8 cellular contexts compared by ENCODE assay signal in the genomic region with DNA sequence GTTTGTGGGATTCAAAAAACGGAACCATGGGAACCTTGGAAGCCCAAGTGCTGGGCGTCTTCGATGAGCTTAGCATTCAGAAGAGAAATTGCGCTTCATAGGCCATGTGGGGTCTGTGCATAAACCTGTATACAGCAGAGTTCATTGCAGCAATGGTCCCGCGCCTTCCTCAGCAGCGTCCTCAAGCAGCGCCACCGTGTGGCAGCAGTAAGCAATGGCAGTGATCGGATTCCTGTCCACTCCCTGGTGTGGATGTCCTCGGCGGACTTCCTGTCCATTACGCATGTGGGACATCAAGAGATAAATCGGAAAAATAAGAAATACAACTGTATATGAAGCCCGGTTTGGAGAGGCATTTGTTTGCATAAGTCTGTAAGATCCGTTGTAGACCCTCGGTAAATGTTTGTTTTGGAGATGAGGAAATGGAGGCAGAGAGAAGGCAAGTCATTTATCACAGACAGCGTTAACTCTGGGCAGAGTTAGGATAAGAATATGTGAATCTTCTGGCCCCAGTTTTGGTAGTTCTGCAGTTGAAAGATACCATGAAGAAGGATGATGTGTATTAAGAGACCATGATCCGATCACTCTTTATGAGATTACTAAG. TPM values are rescaled to one million over a fixed set of nuclear protein-coding genes. Genes with fewer than 3 reads are reported as not detected.
DNase-seq lines count a peak whose midpoint lies in the region; ATAC-seq, FAIRE-seq and TF ChIP-seq lines count a peak whose summit lies in the region.

No MANE protein-coding gene starts in this region.

- POLR2A ChIA-PET in T-cell (lab: Charles Lee): no interaction called here

- H3K4me3 ChIP-seq in epithelial cell of proximal tubule (ENCODE audit: low read depth, low read length): no peak overlapping the region

- H3K27me3 Mint-ChIP-seq in T-cell: peaks cover 0 to 2% of the 10 kb centered on the region in 2 donors

- no peak for FAIRE-seq in D721Med (lab: Jason Lieb, UNC)

- no peaks in the 10 kb centered on the region for H3K9me3 Mint-ChIP-seq in T-cell

- H3K27ac Mint-ChIP-seq in T-cell: no peak overlapping the region

- H3K4me3 Mint-ChIP-seq in T-cell: no peak overlapping the region

- H3K4me1 Mint-ChIP-seq in T-cell: no peaks in the 10 kb centered on the region

- CTCF ChIA-PET in T-cell (lab: Charles Lee): no interaction called here

- no peak for DNase-seq in D721Med (ENCODE audit: insufficient read length, low spot score)
- peak; percentile 24 for DNase-seq in NCI-H460 (ENCODE audit: extremely low read depth, low read depth)
- no peak for DNase-seq in epithelial cell of proximal tubule (ENCODE audit: low read depth)
- no peak for DNase-seq in T-cell
- DNase-seq in NCI-H748 treated with DMSO at 0.1 percent for 48 hours (lab: John Stamatoyannopoulos, UW): no peak
- no peak for DNase-seq in OCI-M2 (lab: John Stamatoyannopoulos, UW; ENCODE audit: unreplicated experiment)

- TF ChIP-seq CTCF in D721Med (IDR thresholded peaks at IDR 0.05; ENCODE audit: insufficient read depth, missing control alignments): peak; percentile 9
- TF ChIP-seq CTCF in epithelial cell of proximal tubule (conservative IDR thresholded peaks at IDR 0.05; ENCODE audit: low read depth, low read length): peak; percentile 80

- H3K36me3 Mint-ChIP-seq in T-cell: no peaks in the 10 kb centered on the region

- ATAC-seq in GM21360 (IDR thresholded peaks at IDR 0.05; ENCODE audit: unreplicated experiment): peak; percentile 81
- ATAC-seq in T-cell (replicated peaks in 1 of 4): no peak
- no peak for ATAC-seq in GM18498 (IDR thresholded peaks at IDR 0.05; ENCODE audit: unreplicated experiment)

RNA-seq across cellular contexts. Expression of gene CNTN4, which starts 57.7 kb away (rescaled TPM):
- 1.6 and 2.1 TPM in 2 replicates for total RNA-seq in NCI-H460 (2014; rRNA removed; shearing (Covaris generic))
- polyA plus RNA-seq in NCI-H460 (2014; cell fraction: nucleus; rRNA removed): not detected in 2 replicates
- total RNA-seq in epithelial cell of proximal tubule: 0.14 and 1.6 TPM in 2 replicates
- not detected for total RNA-seq in T-cell
